Comparison of ENCODE assay signal across 1 cellular context in the genomic region with DNA sequence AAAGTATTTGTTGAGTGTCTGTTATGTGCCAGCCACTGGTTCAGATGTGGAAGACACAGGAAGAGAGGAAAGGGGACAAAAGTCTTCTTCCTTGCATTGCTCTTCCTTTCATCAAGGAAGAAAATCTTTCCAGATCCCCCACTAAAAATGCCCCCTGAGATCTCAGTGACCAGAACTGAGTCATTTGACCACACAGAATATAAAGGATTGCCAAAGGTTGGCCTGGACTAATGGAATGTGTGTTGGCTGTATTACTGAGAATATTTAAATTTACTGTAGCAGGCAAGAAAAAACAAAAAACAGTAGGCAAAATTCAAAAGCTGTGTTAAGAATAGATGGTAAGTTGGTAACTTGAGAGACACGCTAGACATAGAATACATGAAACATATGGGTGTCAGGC.
TF ChIP-seq lines count a peak whose summit lies in the region.

No MANE protein-coding gene starts in this region.

TF ChIP-seq in SK-N-SH, 30 proteins besides CTCF, POLR2A, EP300 and RAD21:
- TF ChIP-seq FOSL2 (IDR thresholded peaks at IDR 0.05; ENCODE audit: borderline replicate concordance, low read depth) (peak; percentile 46; the same call in 1 of the 2 replicates), EZH2phosphoT487 (IDR thresholded peaks at IDR 0.05; ENCODE audit: borderline replicate concordance, low read depth) (no peak), GATA2 (CRISPR knock-in tag; IDR thresholded peaks at IDR 0.05) (no peak), NFIC (IDR thresholded peaks at IDR 0.05; ENCODE audit: borderline replicate concordance) (0 out of 2 replicates have a peak, but pooled peaks have one; percentile 35), MXI1 (IDR thresholded peaks at IDR 0.05; ENCODE audit: low read depth, low read length) (no peak), RCOR1 (IDR thresholded peaks at IDR 0.05; ENCODE audit: low read length) (no peak), YY1 (IDR thresholded peaks at IDR 0.05; ENCODE audit: low read depth) (no peak), NRF1 (IDR thresholded peaks at IDR 0.05; ENCODE audit: low read depth, low read length) (no peak), TEAD4 (IDR thresholded peaks at IDR 0.05; ENCODE audit: borderline replicate concordance, insufficient read depth) (no peak), GABPA (IDR thresholded peaks at IDR 0.05; ENCODE audit: low read depth) (no peak), MEF2A (IDR thresholded peaks at IDR 0.05; ENCODE audit: borderline replicate concordance, low read depth) (no peak), ELF1 (IDR thresholded peaks at IDR 0.05) (no peak), JUND (IDR thresholded peaks at IDR 0.05) (peak; percentile 54; the same call in 1 of the 2 replicates), RXRA (IDR thresholded peaks at IDR 0.05; ENCODE audit: borderline replicate concordance, low read depth) (no peak), TCF12 (IDR thresholded peaks at IDR 0.05) (peak; percentile 49; the same call in 1 of the 2 replicates), FOXM1 (IDR thresholded peaks at IDR 0.05; ENCODE audit: low read depth) (no peak), SIN3A (IDR thresholded peaks at IDR 0.05; ENCODE audit: borderline replicate concordance, low read depth, low read length) (no peak), POLR2AphosphoS5 (IDR thresholded peaks at IDR 0.05; ENCODE audit: low read depth, low read length) (no peak), RFX5 (IDR thresholded peaks at IDR 0.05; ENCODE audit: low read length) (no peak)
- TF ChIP-seq, protein P1, sequence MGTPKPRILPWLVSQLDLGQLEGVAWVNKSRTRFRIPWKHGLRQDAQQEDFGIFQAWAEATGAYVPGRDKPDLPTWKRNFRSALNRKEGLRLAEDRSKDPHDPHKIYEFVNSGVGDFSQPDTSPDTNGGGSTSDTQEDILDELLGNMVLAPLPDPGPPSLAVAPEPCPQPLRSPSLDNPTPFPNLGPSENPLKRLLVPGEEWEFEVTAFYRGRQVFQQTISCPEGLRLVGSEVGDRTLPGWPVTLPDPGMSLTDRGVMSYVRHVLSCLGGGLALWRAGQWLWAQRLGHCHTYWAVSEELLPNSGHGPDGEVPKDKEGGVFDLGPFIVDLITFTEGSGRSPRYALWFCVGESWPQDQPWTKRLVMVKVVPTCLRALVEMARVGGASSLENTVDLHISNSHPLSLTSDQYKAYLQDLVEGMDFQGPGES (IDR thresholded peaks at IDR 0.05; ENCODE audit: low read depth, low read length), result no peak
- TF ChIP-seq, protein P2, sequence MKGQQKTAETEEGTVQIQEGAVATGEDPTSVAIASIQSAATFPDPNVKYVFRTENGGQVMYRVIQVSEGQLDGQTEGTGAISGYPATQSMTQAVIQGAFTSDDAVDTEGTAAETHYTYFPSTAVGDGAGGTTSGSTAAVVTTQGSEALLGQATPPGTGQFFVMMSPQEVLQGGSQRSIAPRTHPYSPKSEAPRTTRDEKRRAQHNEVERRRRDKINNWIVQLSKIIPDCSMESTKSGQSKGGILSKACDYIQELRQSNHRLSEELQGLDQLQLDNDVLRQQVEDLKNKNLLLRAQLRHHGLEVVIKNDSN (IDR thresholded peaks at IDR 0.05; ENCODE audit: borderline replicate concordance, low read depth), result no peak
- TF ChIP-seq, protein P3, sequence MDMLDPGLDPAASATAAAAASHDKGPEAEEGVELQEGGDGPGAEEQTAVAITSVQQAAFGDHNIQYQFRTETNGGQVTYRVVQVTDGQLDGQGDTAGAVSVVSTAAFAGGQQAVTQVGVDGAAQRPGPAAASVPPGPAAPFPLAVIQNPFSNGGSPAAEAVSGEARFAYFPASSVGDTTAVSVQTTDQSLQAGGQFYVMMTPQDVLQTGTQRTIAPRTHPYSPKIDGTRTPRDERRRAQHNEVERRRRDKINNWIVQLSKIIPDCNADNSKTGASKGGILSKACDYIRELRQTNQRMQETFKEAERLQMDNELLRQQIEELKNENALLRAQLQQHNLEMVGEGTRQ (IDR thresholded peaks at IDR 0.05; ENCODE audit: borderline replicate concordance, low read depth, low read length), result no peak
TF ChIP-seq in SK-N-SH: peak in this region for 4.
